Comparison of ENCODE assay signal across 1 cellular context in genomic region chr12:74170645-74171477, GRCh38.
TF ChIP-seq lines count a peak whose summit lies in the region.

No MANE protein-coding gene starts in this region.

TF ChIP-seq in K562, 482 proteins besides CTCF, POLR2A, EP300 and RAD21 (continued from another document):
- TF ChIP-seq CUX1 (CRISPR knock-in tag; IDR thresholded peaks at IDR 0.05) (no peak), STAT5B (CRISPR knock-in tag; IDR thresholded peaks at IDR 0.05) (no peak), TAF1 (IDR thresholded peaks at IDR 0.05; ENCODE audit: control insufficient read depth, extremely low read depth, insufficient read depth, low read length, severe bottlenecking) (peak; percentile 57), ZBTB1 (CRISPR knock-in tag; IDR thresholded peaks at IDR 0.05; ENCODE audit: borderline replicate concordance, low read depth) (0 out of 2 replicates have a peak, but pooled peaks have one; percentile 40), TSC22D4 (tag; IDR thresholded peaks at IDR 0.05) (no peak), JUN (IDR thresholded peaks at IDR 0.05; ENCODE audit: borderline replicate concordance, low read depth, low read length) (no peak), JUN (CRISPR knock-in tag; IDR thresholded peaks at IDR 0.05; ENCODE audit: borderline replicate concordance) (no peak), NR1H2 (CRISPR knock-in tag; IDR thresholded peaks at IDR 0.05) (0 out of 2 replicates have a peak, but pooled peaks have one; percentile 26), PHF21A (IDR thresholded peaks at IDR 0.05; ENCODE audit: borderline replicate concordance, low read depth) (no peak)
